Comparison of ENCODE assay signal across 13 cellular contexts in the genomic region with DNA sequence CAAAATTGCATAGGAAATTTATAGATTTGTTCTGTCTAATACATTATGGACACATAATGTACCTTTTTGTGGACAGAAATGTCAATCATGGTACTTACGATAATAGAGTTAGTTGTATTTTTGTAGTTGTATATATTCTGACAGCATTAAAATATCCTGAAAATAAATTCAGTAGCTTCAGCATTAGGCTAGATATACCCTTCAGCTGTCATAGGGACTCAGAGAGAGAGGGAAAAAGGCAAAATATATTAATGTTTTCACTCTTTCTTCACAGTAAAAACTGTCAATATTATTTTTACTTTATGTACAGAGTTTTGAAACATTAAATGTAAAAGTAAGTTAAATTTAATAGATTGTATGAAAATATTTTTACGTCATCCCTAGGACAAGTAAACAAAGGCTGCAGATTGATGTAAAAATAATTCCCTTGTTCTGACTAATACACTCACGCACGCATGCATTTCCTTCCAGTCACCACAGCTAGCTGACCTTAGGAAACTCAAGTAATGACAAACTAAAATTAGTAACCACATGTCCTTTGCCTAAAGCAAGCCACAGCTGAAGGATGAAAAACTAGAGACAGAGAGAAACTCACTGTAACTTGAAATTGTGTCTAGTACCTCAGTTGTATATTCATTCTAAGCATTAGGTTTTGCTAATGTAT.
A peak's percentile ranks its signal among the peaks of the same experiment; 100 is the strongest.
DNase-seq lines count a peak whose midpoint lies in the region; ATAC-seq, FAIRE-seq and TF ChIP-seq lines count a peak whose summit lies in the region.
"Had no signal": no experiment of that assay in that cellular context is flagged by ENCODE, and none has a peak within 500 bp of the region (broad histone marks: within the 10 kb centered on the region; RNA-seq: fewer than 3 reads in every experiment).

No MANE protein-coding gene starts in this region.

- H3K4me1 Mint-ChIP-seq in stimulated activated memory B cell treated with anti-CD40 and anti-IgM and Interleukin-4, amounts not matched to agents 10 μg/mL and 1 μg/mL and 100 μg/mL, for 72 hours: no peaks in the 10 kb centered on the region
- H3K4me1 Mint-ChIP-seq: naive B cell; stimulated activated naive B cell treated with anti-CD40 and anti-IgM and Interleukin-4, amounts not matched to agents 10 μg/mL and 1 μg/mL and 100 μg/mL, for 72 hours had no signal

- H3K4me2 ChIP-seq in keratinocyte (ENCODE audit: control insufficient read depth, extremely low read depth, insufficient read depth, low read depth, low read length): peak overlapping the region; percentile 20

- H3K4me3 ChIP-seq in astrocyte of the cerebellum (ENCODE audit: low read depth, low read length): no peak overlapping the region
- H3K4me3 ChIP-seq in keratinocyte (ENCODE audit: control insufficient read depth in 2 of 3, extremely low read depth in 1 of 3, insufficient read depth in 2 of 3, low read depth in 1 of 3, low read length in 3 of 3): no peak overlapping the region

- no peaks in the 10 kb centered on the region for H3K27me3 Mint-ChIP-seq in stimulated activated memory B cell treated with anti-CD40 and anti-IgM and Interleukin-4, amounts not matched to agents 10 μg/mL and 1 μg/mL and 100 μg/mL, for 72 hours
- H3K27me3 Mint-ChIP-seq: stimulated activated naive B cell treated with anti-CD40 and anti-IgM and Interleukin-4, amounts not matched to agents 10 μg/mL and 1 μg/mL and 100 μg/mL, for 72 hours had no signal

- TF ChIP-seq CTCF in astrocyte of the cerebellum (IDR thresholded peaks at IDR 0.05; ENCODE audit: low read depth, low read length, missing control alignments) (no peak), keratinocyte (optimal IDR thresholded peaks at IDR 0.05 in 1 of 3, IDR thresholded peaks at IDR 0.05 in 1 of 3, conservative IDR thresholded peaks at IDR 0.05 in 1 of 3; ENCODE audit: extremely low read depth in 1 of 3, insufficient read depth in 2 of 3, low read length in 3 of 3) (no peak)

- dilution Hi-C loops in keratinocyte (cut with MboI; ENCODE audit: extremely low pct_ligation_motif_present, low sequenced_read_pairs): no loop called here

- no peak for ATAC-seq in stimulated activated memory B cell treated with anti-CD40 and anti-IgM and Interleukin-4, amounts not matched to agents 10 μg/mL and 1 μg/mL and 100 μg/mL, for 72 hours
- no peak for ATAC-seq in GM21447 (IDR thresholded peaks at IDR 0.05; ENCODE audit: unreplicated experiment)
- no peak for ATAC-seq in GM21528 (IDR thresholded peaks at IDR 0.05; ENCODE audit: low FRiP score, unreplicated experiment)

- H3K4me3 Mint-ChIP-seq in stimulated activated memory B cell treated with anti-CD40 and anti-IgM and Interleukin-4, amounts not matched to agents 10 μg/mL and 1 μg/mL and 100 μg/mL, for 72 hours: no peak overlapping the region
- H3K4me3 Mint-ChIP-seq: activated naive CD8-positive, alpha-beta T cell; CD4-positive, alpha-beta T cell; naive B cell; stimulated activated naive B cell treated with anti-CD40 and anti-IgM and Interleukin-4, amounts not matched to agents 10 μg/mL and 1 μg/mL and 100 μg/mL, for 72 hours had no signal

- FAIRE-seq in keratinocyte (lab: Jason Lieb, UNC): peak; percentile 66
- FAIRE-seq: GM19239 had no signal

- no peaks in the 10 kb centered on the region for H3K36me3 Mint-ChIP-seq in stimulated activated memory B cell treated with anti-CD40 and anti-IgM and Interleukin-4, amounts not matched to agents 10 μg/mL and 1 μg/mL and 100 μg/mL, for 72 hours
- H3K36me3 Mint-ChIP-seq: activated naive CD8-positive, alpha-beta T cell; naive B cell; stimulated activated naive B cell treated with anti-CD40 and anti-IgM and Interleukin-4, amounts not matched to agents 10 μg/mL and 1 μg/mL and 100 μg/mL, for 72 hours had no signal

- H2AFZ ChIP-seq in keratinocyte (ENCODE audit: control insufficient read depth, low read length): no peak overlapping the region

- peaks cover 9% of the 10 kb centered on the region for H3K4me1 ChIP-seq in keratinocyte (ENCODE audit: control insufficient read depth, extremely low read depth, insufficient read depth, low read length)

- H3K36me3 ChIP-seq in keratinocyte (ENCODE audit: control insufficient read depth in 2 of 2, extremely low read depth in 1 of 2, insufficient read depth in 2 of 2, low read length in 2 of 2): no peaks in the 10 kb centered on the region

- no peaks in the 10 kb centered on the region for H4K20me1 ChIP-seq in keratinocyte (ENCODE audit: control insufficient read depth, extremely low read depth, insufficient read depth, low read length)

- H3K9me3 ChIP-seq in keratinocyte (ENCODE audit: control insufficient read depth, low read depth, low read length): no peaks in the 10 kb centered on the region

- H3K27ac Mint-ChIP-seq in stimulated activated memory B cell treated with anti-CD40 and anti-IgM and Interleukin-4, amounts not matched to agents 10 μg/mL and 1 μg/mL and 100 μg/mL, for 72 hours: no peak overlapping the region
- H3K27ac Mint-ChIP-seq: activated naive CD8-positive, alpha-beta T cell; CD4-positive, alpha-beta T cell; naive B cell; stimulated activated naive B cell treated with anti-CD40 and anti-IgM and Interleukin-4, amounts not matched to agents 10 μg/mL and 1 μg/mL and 100 μg/mL, for 72 hours had no signal

- no peak overlapping the region for H3K9ac ChIP-seq in keratinocyte (ENCODE audit: control insufficient read depth, extremely low read depth, insufficient read depth, low read length)

- no peaks in the 10 kb centered on the region for H3K27me3 ChIP-seq in keratinocyte (ENCODE audit: control insufficient read depth, extremely low read depth, insufficient read depth, low read length)

- no peak overlapping the region for H3K27ac ChIP-seq in keratinocyte (ENCODE audit: control insufficient read depth, insufficient read depth, low read length)

- in situ Hi-C loops in astrocyte of the cerebellum (cut with HindIII; ENCODE audit: low sequenced_read_pairs): no loop called here

- DNase-seq in A172 (ENCODE audit: low spot score) (peak; percentile 83), HT1080 (ENCODE audit: low read depth) (peak; percentile 91), astrocyte of the cerebellum (ENCODE audit: low read depth) (peak; percentile 82), keratinocyte (ENCODE audit: low read depth, low spot score) (peak; percentile 42), middle frontal gyrus (ENCODE audit: extremely low spot score, low spot score) (no peak)
- DNase-seq: CD4-positive, alpha-beta T cell; naive B cell; stimulated activated naive B cell treated with anti-CD40 and anti-IgM and Interleukin-4, amounts not matched to agents 10 μg/mL and 1 μg/mL and 100 μg/mL, for 72 hours had no signal

- H3K9me1 ChIP-seq in keratinocyte (ENCODE audit: control insufficient read depth, extremely low read depth, insufficient read depth, low read length): no peaks in the 10 kb centered on the region

- no peaks in the 10 kb centered on the region for H3K79me2 ChIP-seq in keratinocyte (ENCODE audit: control insufficient read depth, insufficient read depth, low read length)

- H3K9me3 Mint-ChIP-seq in stimulated activated memory B cell treated with anti-CD40 and anti-IgM and Interleukin-4, amounts not matched to agents 10 μg/mL and 1 μg/mL and 100 μg/mL, for 72 hours: no peaks in the 10 kb centered on the region
- H3K9me3 Mint-ChIP-seq: CD4-positive, alpha-beta T cell; stimulated activated naive B cell treated with anti-CD40 and anti-IgM and Interleukin-4, amounts not matched to agents 10 μg/mL and 1 μg/mL and 100 μg/mL, for 72 hours had no signal
